ENCODE assay signal across 15 cellular contexts in the genomic region with DNA sequence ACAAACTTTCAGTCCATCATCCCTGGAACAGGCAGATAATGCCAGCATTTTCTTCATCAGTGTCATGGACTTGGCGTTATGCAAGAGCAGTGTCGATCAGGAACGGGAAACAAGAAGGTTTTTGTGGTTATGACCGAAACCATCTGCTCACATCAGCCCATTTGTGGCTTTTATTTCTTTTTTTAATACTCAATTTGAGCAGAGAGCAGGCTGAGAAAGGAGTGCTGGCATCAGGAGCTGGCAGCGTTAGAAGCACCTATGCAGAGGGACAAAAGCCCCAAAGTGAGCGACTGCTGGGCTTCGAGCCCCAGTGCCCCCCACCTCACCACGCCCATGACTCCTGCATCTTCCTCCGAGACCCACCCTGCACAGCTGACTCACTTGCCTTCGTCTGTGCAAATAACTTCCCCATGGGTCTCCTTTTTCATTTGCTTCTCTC. TPM values are rescaled to one million over a fixed set of nuclear protein-coding genes. Genes with fewer than 3 reads are reported as not detected.
DNase-seq lines count a peak whose midpoint lies in the region; ATAC-seq and TF ChIP-seq lines count a peak whose summit lies in the region.
"Had no signal": no experiment of that assay in that cellular context is flagged by ENCODE, and none has a peak within 500 bp of the region (broad histone marks: within the 10 kb centered on the region; RNA-seq: fewer than 3 reads in every experiment).

No MANE protein-coding gene starts in this region.

- no peak for TF ChIP-seq POLR2A in transverse colon (IDR thresholded peaks at IDR 0.05)

- no peaks in the 10 kb centered on the region for H3K9me3 Mint-ChIP-seq in activated CD4-positive, alpha-beta T cell treated with anti-CD3 and anti-CD28 coated beads, Interleukin-2, amount 10 ng/mL, durations not matched to agents 24 days and 14 days
- H3K9me3 Mint-ChIP-seq in activated CD8-positive, alpha-beta T cell treated with anti-CD3 and anti-CD28 coated beads for 36 hours: no peaks in the 10 kb centered on the region

- no peaks in the 10 kb centered on the region for H3K9me3 ChIP-seq in neutrophil
- H3K9me3 ChIP-seq in transverse colon: no peaks in the 10 kb centered on the region

- in situ Hi-C loops in transverse colon (cut with MboI; ENCODE audit: low pct_ligation_motif_present in 1 of 4, low pct_unique_long_range_greater_than_20kb in 1 of 4, low sequenced_read_pairs in 3 of 4): no loop called here

- peak overlapping the region; percentile 34 for H3K4me3 Mint-ChIP-seq in activated CD4-positive, alpha-beta T cell treated with anti-CD3 and anti-CD28 coated beads, Interleukin-2, amount 10 ng/mL, durations not matched to agents 24 days and 14 days
- no peak overlapping the region for H3K4me3 Mint-ChIP-seq in activated CD8-positive, alpha-beta T cell treated with anti-CD3 and anti-CD28 coated beads for 36 hours

- 63 to 76% methylated on average over 6 to 10 of the region's 10 CpGs for WGBS in transverse colon (ENCODE audit: low coverage in 1 of 2), 2 donors

- H3K4me3 ChIP-seq in neutrophil (ENCODE audit: low read depth in 1 of 2, low read length in 1 of 2): peak overlapping the region in 1 of 2 experiments; percentile 23
- no peak overlapping the region for H3K4me3 ChIP-seq in transverse colon

- ATAC-seq in activated CD8-positive, alpha-beta T cell treated with anti-CD3 and anti-CD28 coated beads for 36 hours: no peak
- ATAC-seq: Panc1 had no signal

- no peak overlapping the region for H3K27ac Mint-ChIP-seq in activated CD4-positive, alpha-beta T cell treated with anti-CD3 and anti-CD28 coated beads, Interleukin-2, amount 10 ng/mL, durations not matched to agents 24 days and 14 days
- no peak overlapping the region for H3K27ac Mint-ChIP-seq in activated CD8-positive, alpha-beta T cell treated with anti-CD3 and anti-CD28 coated beads for 36 hours

- POLR2A ChIA-PET in activated CD8-positive, alpha-beta T cell treated with anti-CD3 and anti-CD28 coated beads for 36 hours (lab: Charles Lee): no interaction called here

- H3K4me1 ChIP-seq in neutrophil (ENCODE audit: control insufficient read depth in 1 of 2, insufficient read depth in 1 of 2, low read depth in 1 of 2, low read length in 1 of 2) (peaks cover 24 to 34% of the 10 kb centered on the region in 2 experiments), transverse colon (peaks cover 0 to 2% (median 0%) of the 10 kb centered on the region in 4 donors)

- no peak for TF ChIP-seq CTCF in activated CD8-positive, alpha-beta T cell treated with anti-CD3 and anti-CD28 coated beads for 36 hours (IDR thresholded peaks at IDR 0.05)
- TF ChIP-seq CTCF in neutrophil (IDR thresholded peaks at IDR 0.05): no peak
- no peak for TF ChIP-seq CTCF in transverse colon (IDR thresholded peaks at IDR 0.05)

- H3K36me3 ChIP-seq in neutrophil (no peaks in the 10 kb centered on the region), transverse colon (no peaks in the 10 kb centered on the region)

- no peak for TF ChIP-seq EP300 in transverse colon (IDR thresholded peaks at IDR 0.05; ENCODE audit: low read depth)

- H3K27me3 Mint-ChIP-seq in activated CD4-positive, alpha-beta T cell treated with anti-CD3 and anti-CD28 coated beads, Interleukin-2, amount 10 ng/mL, durations not matched to agents 24 days and 14 days: peaks cover 68% of the 10 kb centered on the region
- peaks cover 42% of the 10 kb centered on the region for H3K27me3 Mint-ChIP-seq in activated CD8-positive, alpha-beta T cell treated with anti-CD3 and anti-CD28 coated beads for 36 hours

- H3K4me1 Mint-ChIP-seq in activated CD4-positive, alpha-beta T cell treated with anti-CD3 and anti-CD28 coated beads, Interleukin-2, amount 10 ng/mL, durations not matched to agents 24 days and 14 days: peaks cover 14% of the 10 kb centered on the region
- peaks cover 8% of the 10 kb centered on the region for H3K4me1 Mint-ChIP-seq in activated CD8-positive, alpha-beta T cell treated with anti-CD3 and anti-CD28 coated beads for 36 hours (ENCODE audit: low read depth)

- peak; percentile 64 for DNase-seq in activated CD4-positive, alpha-beta T cell treated with anti-CD3 and anti-CD28 coated beads, Interleukin-2, amount 10 ng/mL, durations not matched to agents 24 days and 14 days
- DNase-seq in activated CD4-positive, alpha-beta T cell treated with anti-CD3 and anti-CD28 coated beads, Interleukin-2, amount 50 U/mL, for 4 hours: no peak
- DNase-seq in Kasumi-1 (lab: John Stamatoyannopoulos, UW) (peak; percentile 34 to 41), HUDEP-2 (lab: John Stamatoyannopoulos, UW; ENCODE audit: unreplicated experiment in 76 of 76) (no peak), transverse colon (no peak), HuH-7.5 (ENCODE audit: low spot score) (no peak)
- peak; percentile 24 for DNase-seq in activated CD8-positive, alpha-beta T cell treated with anti-CD3 and anti-CD28 coated beads for 36 hours
- DNase-seq: aorta, HCEC 1CT, NCI-H146 had no signal

- no peaks in the 10 kb centered on the region for H3K36me3 Mint-ChIP-seq in activated CD4-positive, alpha-beta T cell treated with anti-CD3 and anti-CD28 coated beads, Interleukin-2, amount 10 ng/mL, durations not matched to agents 24 days and 14 days (ENCODE audit: low read depth)
- no peaks in the 10 kb centered on the region for H3K36me3 Mint-ChIP-seq in activated CD8-positive, alpha-beta T cell treated with anti-CD3 and anti-CD28 coated beads for 36 hours (ENCODE audit: low read depth)

- H3K27ac ChIP-seq in neutrophil (peak overlapping the region; percentile 45), transverse colon (no peak overlapping the region)

- CTCF ChIA-PET in activated CD8-positive, alpha-beta T cell treated with anti-CD3 and anti-CD28 coated beads for 36 hours (lab: Charles Lee): interaction anchor here (1.1 to 1.5 kb wide), 2 partner anchors 73 to 97 kb away, joined by 3 to 5 read pairs; a partner anchor contains a TSS

- intact Hi-C loops in activated CD4-positive, alpha-beta T cell treated with anti-CD3 and anti-CD28 coated beads, Interleukin-2, amount 10 ng/mL, durations not matched to agents 24 days and 14 days (cut with micrococcal nuclease): no loop called here
- intact Hi-C loops in activated CD8-positive, alpha-beta T cell treated with anti-CD3 and anti-CD28 coated beads for 36 hours (cut with micrococcal nuclease): no loop called here
- intact Hi-C loops in transverse colon (cut with DNase I; ENCODE audit: low total_unique reads): no loop called here

- peaks cover 98% of the 10 kb centered on the region for H3K27me3 ChIP-seq in neutrophil
- H3K27me3 ChIP-seq in transverse colon: peaks cover 38% of the 10 kb centered on the region

RNA-seq across cellular contexts. Expression of a gene that starts 16.2 kb away (rescaled TPM):
- not detected in 2 replicates for total RNA-seq in activated CD4-positive, alpha-beta T cell treated with anti-CD3 and anti-CD28 coated beads, Interleukin-2, amount 10 ng/mL, durations not matched to agents 24 days and 14 days
- not detected for total RNA-seq in activated CD8-positive, alpha-beta T cell treated with anti-CD3 and anti-CD28 coated beads for 36 hours
- total RNA-seq in transverse colon: under 1 TPM in 2 of 4 donors, not detected in 2; 0.14 to 0.32 TPM
- total RNA-seq: A673, endothelial cell of umbilical vein had no signal

RNA-seq across cellular contexts. Expression of a gene that starts 47.6 kb away (rescaled TPM):
- total RNA-seq in activated CD4-positive, alpha-beta T cell treated with anti-CD3 and anti-CD28 coated beads, Interleukin-2, amount 10 ng/mL, durations not matched to agents 24 days and 14 days: not detected in 2 replicates
- not detected for total RNA-seq in activated CD8-positive, alpha-beta T cell treated with anti-CD3 and anti-CD28 coated beads for 36 hours
- total RNA-seq in transverse colon: not detected
- total RNA-seq: A673, aorta, endothelial cell of umbilical vein, temporal lobe had no signal

Comparison
In these comparisons a context has a peak if more than half of its experiments do, and no peak if none do; other contexts are left out.
1. DNase-seq: peak in activated CD4-positive, alpha-beta T cell treated with anti-CD3 and anti-CD28 coated beads, Interleukin-2, amount 10 ng/mL, durations not matched to agents 24 days and 14 days (single experiment), Kasumi-1 (2 of 2) and activated CD8-positive, alpha-beta T cell treated with anti-CD3 and anti-CD28 coated beads for 36 hours (single experiment); none in activated CD4-positive, alpha-beta T cell treated with anti-CD3 and anti-CD28 coated beads, Interleukin-2, amount 50 U/mL, for 4 hours (0 of 2), HUDEP-2 (0 of 76), transverse colon (single experiment) and HuH-7.5 (single experiment).